ENCODE assay signal across 8 cellular contexts in genomic region chr15:88624156-88624970, GRCh38. TPM values are rescaled to one million over a fixed set of nuclear protein-coding genes. Genes with fewer than 3 reads are reported as not detected.
A peak's percentile ranks its signal among the peaks of the same experiment; 100 is the strongest.
DNase-seq lines count a peak whose midpoint lies in the region; ATAC-seq, FAIRE-seq and TF ChIP-seq lines count a peak whose summit lies in the region.

No MANE protein-coding gene starts in this region.

- no peak overlapping the region for H3K4me3 ChIP-seq in mucosa of stomach (ENCODE audit: low read length)

- H3K27me3 ChIP-seq in mucosa of stomach (ENCODE audit: control insufficient read depth, insufficient read depth, low read length), result no peaks in the 10 kb centered on the region

- peak overlapping the region; percentile 81 for H3K9ac ChIP-seq in mucosa of stomach (ENCODE audit: low read length)

- H3K9me3 ChIP-seq in mucosa of stomach (ENCODE audit: control insufficient read depth, low read length), result no peaks in the 10 kb centered on the region

- no peaks in the 10 kb centered on the region for H3K36me3 ChIP-seq in mucosa of stomach (ENCODE audit: control insufficient read depth, insufficient read depth, low read length)

- peak; percentile 64 for FAIRE-seq in GM12891 (lab: Jason Lieb, UNC)

- DNase-seq in GM12891 (ENCODE audit: insufficient read length, low spot score) (no peak), SW480 (ENCODE audit: low spot score) (peak; percentile 57), NCI-H1105 (lab: John Stamatoyannopoulos, UW) (no peak), GM19238 (ENCODE audit: insufficient read length, low spot score) (no peak)
- DNase-seq in effector CD4-positive, alpha-beta T cell, result peak; percentile 36

- peaks cover 53% of the 10 kb centered on the region for H3K4me1 ChIP-seq in mucosa of stomach (ENCODE audit: control insufficient read depth, insufficient read depth, low read length)

- peak; percentile 48 for TF ChIP-seq POLR2A in GM12891 (IDR thresholded peaks at IDR 0.05; ENCODE audit: low read depth, low read length)

- peak; percentile 27 for ATAC-seq in HG02571 (IDR thresholded peaks at IDR 0.05; ENCODE audit: unreplicated experiment)
- ATAC-seq in GM19397 (IDR thresholded peaks at IDR 0.05; ENCODE audit: unreplicated experiment), result no peak

TF ChIP-seq in GM12891, 5 proteins besides CTCF, POLR2A, EP300 and RAD21:
- TF ChIP-seq SPI1 (IDR thresholded peaks at IDR 0.05; ENCODE audit: low read depth, low read length) (no peak), POLR2AphosphoS5 (IDR thresholded peaks at IDR 0.05; ENCODE audit: low read depth, low read length) (no peak), TAF1 (IDR thresholded peaks at IDR 0.05; ENCODE audit: low read depth, low read length) (no peak), PAX5 (IDR thresholded peaks at IDR 0.05; ENCODE audit: insufficient read depth, low read length, severe bottlenecking) (no peak), POU2F2 (IDR thresholded peaks at IDR 0.05; ENCODE audit: low read depth, low read length) (no peak)

RNA-seq across cellular contexts. Expression of gene AEN, which starts 3.2 kb away (rescaled TPM):
- polyA plus RNA-seq in GM12891 (2012; ENCODE audit: low read depth, missing spikeins), result 36.3 TPM

RNA-seq across cellular contexts. Expression of gene ISG20, which starts 14.5 kb away (rescaled TPM):
- 43.9 TPM for polyA plus RNA-seq in GM12891 (2012; ENCODE audit: low read depth, missing spikeins)

Comparison
In these comparisons a context has a peak if more than half of its experiments do, and no peak if none do; other contexts are left out.
1. DNase-seq: peak in SW480 (single experiment) and effector CD4-positive, alpha-beta T cell (single experiment); none in GM12891 (single experiment), NCI-H1105 (single experiment) and GM19238 (single experiment).